In genomic region chr16:84058664-84059063, GRCh38 we compare ENCODE assay signal across 20 cellular contexts. TPM values are rescaled to one million over a fixed set of nuclear protein-coding genes. Genes with fewer than 3 reads are reported as not detected.
DNase-seq lines count a peak whose midpoint lies in the region; ATAC-seq and TF ChIP-seq lines count a peak whose summit lies in the region.
"Had no signal": no experiment of that assay in that cellular context is flagged by ENCODE, and none has a peak within 500 bp of the region (broad histone marks: within the 10 kb centered on the region; RNA-seq: fewer than 3 reads in every experiment).

No MANE protein-coding gene starts in this region.

- H2BK5ac ChIP-seq in neuronal stem cell (ENCODE audit: low read length), result no peak overlapping the region

- no peak overlapping the region for H3K18ac ChIP-seq in neuronal stem cell (ENCODE audit: low read length)

- H2BK15ac ChIP-seq in neuronal stem cell (ENCODE audit: low read length), result no peak overlapping the region

- peak; percentile 2 for DNase-seq in activated T-cell treated with anti-CD3 and anti-CD28 coated beads, Interleukin-2, amount 50 U/mL, for 1 hour
- no peak for DNase-seq in activated T-cell treated with anti-CD3 and anti-CD28 coated beads, Interleukin-2, amount 50 U/mL, for 4 hours
- DNase-seq in heart left ventricle, result peak in 3 of 5 donors; percentile 52 to 84 (median 62)
- DNase-seq in neuronal stem cell (ENCODE audit: low spot score), result no peak
- DNase-seq in T-cell, result no peak
- DNase-seq in T-helper 2 cell treated with Interferon-gamma antibody and Interleukin-4, amounts not matched to agents 5 μg/mL and 100 μg/mL, for 36 hours (ENCODE audit: low spot score), result no peak
- DNase-seq in activated T-cell treated with anti-CD3 and anti-CD28 coated beads for 4 hours, result no peak
- DNase-seq: 8988T; CD8-positive, alpha-beta T cell; DMS79; NCI-H1105; NCI-H1694; NCI-H2107; NCI-H2227 treated with DMSO at 0.1 percent for 48 hours; NCI-H524 treated with DMSO at 0.1 percent for 48 hours had no signal

- H3K14ac ChIP-seq in neuronal stem cell (ENCODE audit: low read length), result no peak overlapping the region

- WGBS in heart left ventricle, 4 donors, result 33 to 54% (median 40%) methylated on average over 11 of the region's 11 CpGs
- WGBS in neuronal stem cell (ENCODE audit: extremely low coverage in 2 of 2, insufficient read length in 2 of 2, insufficient replicate concordance in 1 of 2), 2 donors, result no CpG with 5 or more reads among the region's 11 CpGs

- H3K27ac Mint-ChIP-seq in T-cell, result no peak overlapping the region
- no peak overlapping the region for H3K27ac Mint-ChIP-seq in T-helper 2 cell treated with Interferon-gamma antibody and Interleukin-4, amounts not matched to agents 5 μg/mL and 100 μg/mL, for 36 hours
- H3K27ac Mint-ChIP-seq: CD8-positive, alpha-beta T cell; GM23338 had no signal

- no peak for ATAC-seq in activated T-cell treated with anti-CD3 and anti-CD28 coated beads, Interleukin-2, amount 50 U/mL, for 4 hours
- ATAC-seq in heart left ventricle, result peak; percentile 74 to 88 (median 76)
- ATAC-seq in T-cell (replicated peaks in 1 of 4), result no peak
- ATAC-seq in HG03045 (IDR thresholded peaks at IDR 0.05; ENCODE audit: unreplicated experiment), result no peak
- ATAC-seq: CD8-positive, alpha-beta T cell; GM23338; HCT116 had no signal

- no peak overlapping the region for H2AFZ ChIP-seq in neuronal stem cell (ENCODE audit: low read length)
- H2AFZ ChIP-seq: GM23338 had no signal

- no peak for TF ChIP-seq POLR2A in heart left ventricle (IDR thresholded peaks at IDR 0.05)

- intact Hi-C loops in heart left ventricle (cut with DNase I), result loop anchor here in 2 of 10 donors (5.0 kb wide), 2 partner anchors 96 to 231 kb away; no protein-coding TSS in a partner anchor

- H4K8ac ChIP-seq in neuronal stem cell (ENCODE audit: low read depth, low read length), result no peak overlapping the region

- H3K9me3 Mint-ChIP-seq in activated T-cell treated with anti-CD3 and anti-CD28 coated beads, Interleukin-2, amount 50 U/mL, for 4 hours, result no peaks in the 10 kb centered on the region
- no peaks in the 10 kb centered on the region for H3K9me3 Mint-ChIP-seq in T-cell
- H3K9me3 Mint-ChIP-seq in T-helper 2 cell treated with Interferon-gamma antibody and Interleukin-4, amounts not matched to agents 5 μg/mL and 100 μg/mL, for 36 hours, result no peaks in the 10 kb centered on the region
- H3K9me3 Mint-ChIP-seq: CD8-positive, alpha-beta T cell; GM23338 had no signal

- CTCF ChIA-PET in T-cell (lab: Charles Lee), result no interaction called here

- H3K4me1 ChIP-seq in heart left ventricle, result peaks cover 0 to 60% (median 35%) of the 10 kb centered on the region in 12 donors
- H3K4me1 ChIP-seq in neuronal stem cell (ENCODE audit: control insufficient read depth in 2 of 2, insufficient read depth in 1 of 2, low read depth in 1 of 2, low read length in 2 of 2), result peaks cover 4 to 6% of the 10 kb centered on the region in 2 donors

- no peak for TF ChIP-seq CTCF in heart left ventricle (IDR thresholded peaks at IDR 0.05)

- no peaks in the 10 kb centered on the region for H3K27me3 Mint-ChIP-seq in activated T-cell treated with anti-CD3 and anti-CD28 coated beads, Interleukin-2, amount 50 U/mL, for 4 hours (ENCODE audit: low read depth)
- H3K27me3 Mint-ChIP-seq in T-cell, result no peaks in the 10 kb centered on the region
- no peaks in the 10 kb centered on the region for H3K27me3 Mint-ChIP-seq in T-helper 2 cell treated with Interferon-gamma antibody and Interleukin-4, amounts not matched to agents 5 μg/mL and 100 μg/mL, for 36 hours (ENCODE audit: low read depth)

- no peak overlapping the region for H3K4ac ChIP-seq in neuronal stem cell (ENCODE audit: low read length)

- H3K27ac ChIP-seq in heart left ventricle (peak overlapping the region in 10 of 12 donors; percentile 20 to 88 (median 62)), neuronal stem cell (replicated peaks; ENCODE audit: low read length) (no peak overlapping the region)
- H3K27ac ChIP-seq: BLaER1 had no signal

- H3K36me3 ChIP-seq in heart left ventricle (peaks cover 0 to 100% (median 96%) of the 10 kb centered on the region in 9 donors), neuronal stem cell (replicated peaks in 1 of 2; ENCODE audit: control insufficient read depth in 2 of 2, insufficient read depth in 2 of 2, low read length in 2 of 2) (peaks cover 42 to 99% of the 10 kb centered on the region in 2 donors)

- no peak overlapping the region for H3K23ac ChIP-seq in neuronal stem cell (ENCODE audit: low read depth, low read length, poor library complexity)

- POLR2A ChIA-PET in T-cell (lab: Charles Lee), result no interaction called here

- no peak overlapping the region for H4K91ac ChIP-seq in neuronal stem cell (ENCODE audit: low read depth, low read length, poor library complexity)

- peak overlapping the region; percentile 50 for H3K9ac ChIP-seq in neuronal stem cell (ENCODE audit: low read depth, low read length, poor library complexity)
- H3K9ac ChIP-seq: BLaER1 had no signal

- H3K79me1 ChIP-seq in neuronal stem cell (ENCODE audit: low read depth, low read length), result no peaks in the 10 kb centered on the region

- no peak overlapping the region for H2BK12ac ChIP-seq in neuronal stem cell (ENCODE audit: low read length)

- no peak overlapping the region for H2AK5ac ChIP-seq in neuronal stem cell (ENCODE audit: low read depth, low read length)

- H3K27me3 ChIP-seq in heart left ventricle, result no peaks in the 10 kb centered on the region
- no peaks in the 10 kb centered on the region for H3K27me3 ChIP-seq in neuronal stem cell (ENCODE audit: control insufficient read depth in 3 of 3, insufficient read depth in 3 of 3, low read depth in 1 of 3, low read length in 3 of 3)
- H3K27me3 ChIP-seq: BLaER1 had no signal

- no peak overlapping the region for H3K4me3 Mint-ChIP-seq in activated T-cell treated with anti-CD3 and anti-CD28 coated beads, Interleukin-2, amount 50 U/mL, for 4 hours
- H3K4me3 Mint-ChIP-seq in T-cell, result no peak overlapping the region
- H3K4me3 Mint-ChIP-seq in T-helper 2 cell treated with Interferon-gamma antibody and Interleukin-4, amounts not matched to agents 5 μg/mL and 100 μg/mL, for 36 hours, result no peak overlapping the region
- H3K4me3 Mint-ChIP-seq: CD8-positive, alpha-beta T cell; GM23338 had no signal

- peaks cover 57% of the 10 kb centered on the region for H3K36me3 Mint-ChIP-seq in activated T-cell treated with anti-CD3 and anti-CD28 coated beads, Interleukin-2, amount 50 U/mL, for 4 hours (ENCODE audit: insufficient read depth)
- H3K36me3 Mint-ChIP-seq in T-cell, result peaks cover 69% of the 10 kb centered on the region
- H3K36me3 Mint-ChIP-seq in T-helper 2 cell treated with Interferon-gamma antibody and Interleukin-4, amounts not matched to agents 5 μg/mL and 100 μg/mL, for 36 hours (ENCODE audit: low read depth), result peaks cover 37% of the 10 kb centered on the region

- no peak overlapping the region for H3K4me2 ChIP-seq in neuronal stem cell (ENCODE audit: insufficient read depth, low read length, poor library complexity, severe bottlenecking)
- H3K4me2 ChIP-seq: BLaER1, GM23338 had no signal

- H3K4me1 Mint-ChIP-seq in activated T-cell treated with anti-CD3 and anti-CD28 coated beads, Interleukin-2, amount 50 U/mL, for 4 hours (ENCODE audit: low read depth), result no peaks in the 10 kb centered on the region
- no peaks in the 10 kb centered on the region for H3K4me1 Mint-ChIP-seq in T-cell
- H3K4me1 Mint-ChIP-seq in T-helper 2 cell treated with Interferon-gamma antibody and Interleukin-4, amounts not matched to agents 5 μg/mL and 100 μg/mL, for 36 hours (ENCODE audit: low read depth), result peaks cover 2% of the 10 kb centered on the region

- H3K9me3 ChIP-seq in heart left ventricle (no peaks in the 10 kb centered on the region), neuronal stem cell (replicated peaks in 1 of 2; ENCODE audit: control insufficient read depth in 2 of 2, insufficient read depth in 1 of 2, low read depth in 1 of 2, low read length in 2 of 2) (no peaks in the 10 kb centered on the region)
- H3K9me3 ChIP-seq: BLaER1 had no signal

- H3K4me3 ChIP-seq in heart left ventricle (no peak overlapping the region), neuronal stem cell (ENCODE audit: low read length in 2 of 2) (no peak overlapping the region)
- H3K4me3 ChIP-seq: BLaER1, GM23338 had no signal

- no peak overlapping the region for H2BK120ac ChIP-seq in neuronal stem cell (ENCODE audit: low read depth, low read length)

RNA-seq across cellular contexts. Expression of gene SLC38A8, which starts 16.1 kb away (rescaled TPM):
- not detected for total RNA-seq in activated T-cell treated with anti-CD3 and anti-CD28 coated beads, Interleukin-2, amount 50 U/mL, for 4 hours
- 1 to 10 TPM in 3 of 9 donors, under 1 TPM in 4, not detected in 2; 0.29 to 5.8 (median 0.63) TPM for total RNA-seq in heart left ventricle
- polyA plus RNA-seq in heart left ventricle, result 10 to 100 TPM in 1 of 2 donors, not detected in 1; 25.3 TPM
- 0.32 TPM for polyA plus RNA-seq in neuronal stem cell (2013, experiment 1 of 2)
- polyA plus RNA-seq in neuronal stem cell (2013, experiment 2 of 2), result 0.18 TPM
- total RNA-seq in T-cell, result not detected
- total RNA-seq: CD8-positive, alpha-beta T cell; GM23338; LHCN-M2 had no signal
- polyA plus RNA-seq: GM23338 had no signal

RNA-seq across cellular contexts. Expression of gene MBTPS1, which starts 58.1 kb away (rescaled TPM):
- 10 to 100 TPM; 44.9 to 52.8 (median 49.2) TPM for total RNA-seq in activated T-cell treated with anti-CD3 and anti-CD28 coated beads, Interleukin-2, amount 50 U/mL, for 4 hours
- total RNA-seq in heart left ventricle (10 to 100 TPM; 57.3 to 91.4 (median 68.6) TPM), T-cell (100 to 1,000 TPM; 122 to 142 (median 131) TPM)
- 10 to 100 TPM; 37.2 to 54.2 TPM for polyA plus RNA-seq in heart left ventricle
- 59.6 TPM for polyA plus RNA-seq in neuronal stem cell (2013, experiment 1 of 2)
- polyA plus RNA-seq in neuronal stem cell (2013, experiment 2 of 2), result 60.5 TPM

Comparison
In these comparisons a context has a peak if more than half of its experiments do, and no peak if none do; other contexts are left out.
1. DNase-seq: peak in activated T-cell treated with anti-CD3 and anti-CD28 coated beads, Interleukin-2, amount 50 U/mL, for 1 hour (single experiment) and heart left ventricle (3 of 5); none in activated T-cell treated with anti-CD3 and anti-CD28 coated beads, Interleukin-2, amount 50 U/mL, for 4 hours (single experiment), neuronal stem cell (single experiment), T-cell (0 of 34), T-helper 2 cell treated with Interferon-gamma antibody and Interleukin-4, amounts not matched to agents 5 μg/mL and 100 μg/mL, for 36 hours (single experiment) and activated T-cell treated with anti-CD3 and anti-CD28 coated beads for 4 hours (single experiment).
2. ATAC-seq: peak in heart left ventricle (4 of 4); none in activated T-cell treated with anti-CD3 and anti-CD28 coated beads, Interleukin-2, amount 50 U/mL, for 4 hours (0 of 2), T-cell (0 of 4) and HG03045 (single experiment).